Comparison of ENCODE assay signal across 1 cellular context in genomic region chr16:87166321-87166720, GRCh38.
TF ChIP-seq lines count a peak whose summit lies in the region.

No MANE protein-coding gene starts in this region.

TF ChIP-seq in IMR-90, 13 proteins besides CTCF, POLR2A, EP300 and RAD21 (continued from another document):
- TF ChIP-seq ELK1 (IDR thresholded peaks at IDR 0.05; ENCODE audit: borderline replicate concordance, low read depth, low read length) (no peak), CEBPB (IDR thresholded peaks at IDR 0.05; ENCODE audit: low read depth, low read length) (no peak)
